Comparison of ENCODE assay signal across 8 cellular contexts in the genomic region with DNA sequence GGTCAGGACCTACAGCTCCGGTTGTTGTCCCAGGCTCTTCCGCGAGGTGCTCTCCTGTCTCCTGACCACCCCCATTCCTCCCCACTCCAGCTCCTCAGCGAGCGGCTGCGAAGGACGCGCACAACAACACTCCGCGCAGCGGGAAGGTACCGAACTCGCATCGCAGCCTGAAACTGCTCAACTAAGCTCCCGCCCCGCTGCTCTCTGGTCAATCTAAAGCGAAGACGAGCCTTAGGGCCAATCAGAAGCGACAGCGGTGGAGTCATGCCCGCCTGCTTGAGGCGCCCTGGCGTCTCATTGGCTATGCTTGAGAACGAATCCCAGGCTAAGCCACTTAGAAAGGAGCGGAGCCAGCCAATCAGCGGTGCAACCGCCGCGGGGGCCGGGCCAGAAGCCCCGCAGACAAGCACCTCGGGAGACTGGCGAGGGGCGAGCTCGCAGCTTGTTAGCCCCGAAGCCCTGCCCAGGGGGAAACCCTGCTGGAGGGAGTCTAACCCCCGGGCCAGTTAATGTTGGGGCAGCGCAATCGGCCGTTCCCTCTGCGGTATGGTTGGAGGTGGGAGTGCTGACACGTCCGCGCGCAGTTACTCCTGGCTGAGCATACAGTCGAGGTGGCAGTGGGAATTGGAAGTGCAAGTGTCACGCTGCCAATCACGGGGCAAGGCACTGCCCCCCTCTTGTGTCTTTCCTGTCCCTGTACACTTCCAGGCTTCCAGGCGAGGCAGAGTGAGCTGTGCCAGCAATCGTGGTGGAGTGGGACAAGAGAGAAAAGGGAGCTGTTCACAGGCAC. TPM values are rescaled to one million over a fixed set of nuclear protein-coding genes. Genes with fewer than 3 reads are reported as not detected.
DNase-seq lines count a peak whose midpoint lies in the region; ATAC-seq and TF ChIP-seq lines count a peak whose summit lies in the region.

No MANE protein-coding gene starts in this region.

- DNase-seq in GM12864 (ENCODE audit: low read depth) (peak; percentile 99), NCI-H128 (lab: John Stamatoyannopoulos, UW; ENCODE audit: unreplicated experiment) (peak; percentile 98), SW 1271 (lab: John Stamatoyannopoulos, UW) (peak; percentile 92 to 95), adipocyte (ENCODE audit: low read depth) (peak; percentile 99), left cardiac atrium (peak; percentile 97), posterior vena cava (ENCODE audit: low spot score) (peak; percentile 97), ureter (ENCODE audit: low spot score) (peak; percentile 94)

- H3K9me3 ChIP-seq in adipocyte (ENCODE audit: control insufficient read depth, low read length) = no peaks in the 10 kb centered on the region

- peak overlapping the region; percentile 53 for H3K4me3 ChIP-seq in GM12864 (ENCODE audit: low read depth, low read length)
- peak overlapping the region; percentile 91 for H3K4me3 ChIP-seq in adipocyte (ENCODE audit: low read length)

- intact Hi-C loops in left cardiac atrium (cut with DNase I) = no loop called here
- intact Hi-C loops in posterior vena cava (cut with DNase I) = no loop called here

- H3K9ac ChIP-seq in adipocyte (ENCODE audit: low read length) = peak overlapping the region; percentile 75

- H3K36me3 ChIP-seq in adipocyte (ENCODE audit: control insufficient read depth, insufficient read depth, low read length, severe bottlenecking) = no peaks in the 10 kb centered on the region

- H3K27me3 ChIP-seq in adipocyte (replicated peaks; ENCODE audit: control insufficient read depth, insufficient read depth, low read length) = no peaks in the 10 kb centered on the region

- ATAC-seq in HG02678 (IDR thresholded peaks at IDR 0.05; ENCODE audit: unreplicated experiment) = peak; percentile 97
- peak; percentile 100 for ATAC-seq in left cardiac atrium

- TF ChIP-seq CTCF in GM12864 (IDR thresholded peaks at IDR 0.05; ENCODE audit: low read depth, low read length, missing control alignments) = no peak

- H3K4me1 ChIP-seq in adipocyte (ENCODE audit: control insufficient read depth, insufficient read depth, low read length) = peaks cover 3% of the 10 kb centered on the region

RNA-seq across cellular contexts. Expression of a gene that starts 1.9 kb away (rescaled TPM):
- total RNA-seq in left cardiac atrium = not detected
- total RNA-seq in posterior vena cava = not detected
- not detected for total RNA-seq in ureter

RNA-seq across cellular contexts. Expression of a gene that starts 15.4 kb away (rescaled TPM):
- total RNA-seq in left cardiac atrium (10 to 100 TPM; 15.4 to 17.1 TPM), posterior vena cava (10 to 100 TPM; 23.1 to 23.5 TPM), ureter (43.7 TPM)

RNA-seq across cellular contexts. Expression of a gene that starts 36.1 kb away (rescaled TPM):
- total RNA-seq in left cardiac atrium (not detected), posterior vena cava (under 1 TPM in 1 of 2 donors, not detected in 1; 0.19 TPM), ureter (631 TPM)

RNA-seq across cellular contexts. Expression of a gene that starts 39.8 kb away (rescaled TPM):
- 1 to 10 TPM; 6.5 to 7.0 TPM for total RNA-seq in left cardiac atrium
- 1 to 10 TPM; 4.3 to 9.3 TPM for total RNA-seq in posterior vena cava
- 14.7 TPM for total RNA-seq in ureter

RNA-seq across cellular contexts. Expression of a gene that starts 42.8 kb away (rescaled TPM):
- total RNA-seq in left cardiac atrium (10 to 100 TPM; 17.7 to 21.6 TPM), posterior vena cava (10 to 100 TPM; 13.8 to 18.7 TPM), ureter (32.9 TPM)

Comparison
In these comparisons a context has a peak if more than half of its experiments do, and no peak if none do; other contexts are left out.
1. Peak in every context shown above with its lines: DNase-seq, ATAC-seq and H3K4me3 ChIP-seq.
2. RNA of a gene that starts 36.1 kb away (total RNA-seq): 631 TPM in ureter (single experiment); 0.19 TPM in posterior vena cava and not detected in left cardiac atrium; every median in the first group is over 100 times any median in the second.